ENCODE assay signal across 1 cellular context in genomic region chr15:78685157-78685830, GRCh38.
TF ChIP-seq lines count a peak whose summit lies in the region.

No MANE protein-coding gene starts in this region.

TF ChIP-seq in HCT116, 20 proteins besides CTCF, POLR2A, EP300 and RAD21 (continued from another document):
- TF ChIP-seq REST (IDR thresholded peaks at IDR 0.05; ENCODE audit: low read depth) (no peak), ELF1 (IDR thresholded peaks at IDR 0.05; ENCODE audit: borderline replicate concordance, low read depth) (no peak), CBX3 (IDR thresholded peaks at IDR 0.05; ENCODE audit: low read depth) (no peak), POLR2AphosphoS5 (IDR thresholded peaks at IDR 0.05; ENCODE audit: low read depth, low read length) (no peak), SIN3A (IDR thresholded peaks at IDR 0.05; ENCODE audit: low read depth) (no peak), CEBPB (IDR thresholded peaks at IDR 0.05; ENCODE audit: low read depth) (no peak), MAX (IDR thresholded peaks at IDR 0.05) (no peak), SRF (IDR thresholded peaks at IDR 0.05; ENCODE audit: low read depth) (no peak), ZFX (IDR thresholded peaks at IDR 0.05) (no peak), ZNF274 (IDR thresholded peaks at IDR 0.05; ENCODE audit: low read depth, low read length) (no peak), EZH2phosphoT487 (IDR thresholded peaks at IDR 0.05; ENCODE audit: borderline replicate concordance) (no peak), EZH2 (IDR thresholded peaks at IDR 0.05) (no peak), EGR1 (IDR thresholded peaks at IDR 0.05; ENCODE audit: low read depth) (no peak), TCF7L2 (IDR thresholded peaks at IDR 0.05; ENCODE audit: borderline replicate concordance, extremely low read depth, insufficient read depth, insufficient read length) (no peak)
